Comparison of ENCODE assay signal across 2 cellular contexts in the genomic region with DNA sequence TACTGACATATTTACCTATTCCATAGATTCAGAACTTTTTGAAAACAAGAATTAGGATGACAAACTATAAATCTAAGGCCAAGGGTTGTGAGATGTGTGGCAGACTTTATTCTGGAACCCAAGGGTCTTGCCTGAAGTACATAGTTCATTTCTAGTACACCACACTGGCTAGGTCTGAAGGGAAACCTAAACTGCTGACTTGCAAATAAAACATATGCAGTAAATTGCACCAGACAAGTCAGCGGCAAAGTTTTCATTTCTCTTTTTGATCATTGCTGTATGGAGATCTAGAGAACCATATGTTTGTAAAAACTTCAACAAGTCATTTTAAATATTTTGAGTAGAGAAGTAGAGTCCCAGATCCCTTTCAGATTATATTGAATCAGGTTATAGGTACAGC.
TF ChIP-seq lines count a peak whose summit lies in the region.

No MANE protein-coding gene starts in this region.

TF ChIP-seq in IMR-90, 13 proteins besides CTCF, POLR2A, EP300 and RAD21:
- peak; percentile 89 for TF ChIP-seq MAFK (IDR thresholded peaks at IDR 0.05; ENCODE audit: low read depth, low read length)
- TF ChIP-seq, protein P1, sequence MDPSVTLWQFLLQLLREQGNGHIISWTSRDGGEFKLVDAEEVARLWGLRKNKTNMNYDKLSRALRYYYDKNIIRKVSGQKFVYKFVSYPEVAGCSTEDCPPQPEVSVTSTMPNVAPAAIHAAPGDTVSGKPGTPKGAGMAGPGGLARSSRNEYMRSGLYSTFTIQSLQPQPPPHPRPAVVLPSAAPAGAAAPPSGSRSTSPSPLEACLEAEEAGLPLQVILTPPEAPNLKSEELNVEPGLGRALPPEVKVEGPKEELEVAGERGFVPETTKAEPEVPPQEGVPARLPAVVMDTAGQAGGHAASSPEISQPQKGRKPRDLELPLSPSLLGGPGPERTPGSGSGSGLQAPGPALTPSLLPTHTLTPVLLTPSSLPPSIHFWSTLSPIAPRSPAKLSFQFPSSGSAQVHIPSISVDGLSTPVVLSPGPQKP (IDR thresholded peaks at IDR 0.05; ENCODE audit: borderline replicate concordance, low read depth, low read length) = no peak

TF ChIP-seq in H1, 55 proteins besides CTCF, POLR2A, EP300 and RAD21:
- TF ChIP-seq SIN3A (conservative IDR thresholded peaks at IDR 0.05 in 1 of 2, IDR thresholded peaks at IDR 0.05 in 1 of 2; ENCODE audit: low read depth in 1 of 2, low read length in 2 of 2) (no peak), CBX5 (IDR thresholded peaks at IDR 0.05; ENCODE audit: low read depth, low read length) (no peak), MAFK (IDR thresholded peaks at IDR 0.05; ENCODE audit: low read depth, low read length) (0 out of 2 replicates have a peak, but pooled peaks have one; percentile 21)
